ENCODE assay signal across 1 cellular context in genomic region chr16:89949121-89949742, GRCh38.
TF ChIP-seq lines count a peak whose summit lies in the region.

No MANE protein-coding gene starts in this region.

TF ChIP-seq in HepG2, 621 proteins besides CTCF, POLR2A, EP300 and RAD21 (continued from another document and continues in another):
- TF ChIP-seq, protein P1, sequence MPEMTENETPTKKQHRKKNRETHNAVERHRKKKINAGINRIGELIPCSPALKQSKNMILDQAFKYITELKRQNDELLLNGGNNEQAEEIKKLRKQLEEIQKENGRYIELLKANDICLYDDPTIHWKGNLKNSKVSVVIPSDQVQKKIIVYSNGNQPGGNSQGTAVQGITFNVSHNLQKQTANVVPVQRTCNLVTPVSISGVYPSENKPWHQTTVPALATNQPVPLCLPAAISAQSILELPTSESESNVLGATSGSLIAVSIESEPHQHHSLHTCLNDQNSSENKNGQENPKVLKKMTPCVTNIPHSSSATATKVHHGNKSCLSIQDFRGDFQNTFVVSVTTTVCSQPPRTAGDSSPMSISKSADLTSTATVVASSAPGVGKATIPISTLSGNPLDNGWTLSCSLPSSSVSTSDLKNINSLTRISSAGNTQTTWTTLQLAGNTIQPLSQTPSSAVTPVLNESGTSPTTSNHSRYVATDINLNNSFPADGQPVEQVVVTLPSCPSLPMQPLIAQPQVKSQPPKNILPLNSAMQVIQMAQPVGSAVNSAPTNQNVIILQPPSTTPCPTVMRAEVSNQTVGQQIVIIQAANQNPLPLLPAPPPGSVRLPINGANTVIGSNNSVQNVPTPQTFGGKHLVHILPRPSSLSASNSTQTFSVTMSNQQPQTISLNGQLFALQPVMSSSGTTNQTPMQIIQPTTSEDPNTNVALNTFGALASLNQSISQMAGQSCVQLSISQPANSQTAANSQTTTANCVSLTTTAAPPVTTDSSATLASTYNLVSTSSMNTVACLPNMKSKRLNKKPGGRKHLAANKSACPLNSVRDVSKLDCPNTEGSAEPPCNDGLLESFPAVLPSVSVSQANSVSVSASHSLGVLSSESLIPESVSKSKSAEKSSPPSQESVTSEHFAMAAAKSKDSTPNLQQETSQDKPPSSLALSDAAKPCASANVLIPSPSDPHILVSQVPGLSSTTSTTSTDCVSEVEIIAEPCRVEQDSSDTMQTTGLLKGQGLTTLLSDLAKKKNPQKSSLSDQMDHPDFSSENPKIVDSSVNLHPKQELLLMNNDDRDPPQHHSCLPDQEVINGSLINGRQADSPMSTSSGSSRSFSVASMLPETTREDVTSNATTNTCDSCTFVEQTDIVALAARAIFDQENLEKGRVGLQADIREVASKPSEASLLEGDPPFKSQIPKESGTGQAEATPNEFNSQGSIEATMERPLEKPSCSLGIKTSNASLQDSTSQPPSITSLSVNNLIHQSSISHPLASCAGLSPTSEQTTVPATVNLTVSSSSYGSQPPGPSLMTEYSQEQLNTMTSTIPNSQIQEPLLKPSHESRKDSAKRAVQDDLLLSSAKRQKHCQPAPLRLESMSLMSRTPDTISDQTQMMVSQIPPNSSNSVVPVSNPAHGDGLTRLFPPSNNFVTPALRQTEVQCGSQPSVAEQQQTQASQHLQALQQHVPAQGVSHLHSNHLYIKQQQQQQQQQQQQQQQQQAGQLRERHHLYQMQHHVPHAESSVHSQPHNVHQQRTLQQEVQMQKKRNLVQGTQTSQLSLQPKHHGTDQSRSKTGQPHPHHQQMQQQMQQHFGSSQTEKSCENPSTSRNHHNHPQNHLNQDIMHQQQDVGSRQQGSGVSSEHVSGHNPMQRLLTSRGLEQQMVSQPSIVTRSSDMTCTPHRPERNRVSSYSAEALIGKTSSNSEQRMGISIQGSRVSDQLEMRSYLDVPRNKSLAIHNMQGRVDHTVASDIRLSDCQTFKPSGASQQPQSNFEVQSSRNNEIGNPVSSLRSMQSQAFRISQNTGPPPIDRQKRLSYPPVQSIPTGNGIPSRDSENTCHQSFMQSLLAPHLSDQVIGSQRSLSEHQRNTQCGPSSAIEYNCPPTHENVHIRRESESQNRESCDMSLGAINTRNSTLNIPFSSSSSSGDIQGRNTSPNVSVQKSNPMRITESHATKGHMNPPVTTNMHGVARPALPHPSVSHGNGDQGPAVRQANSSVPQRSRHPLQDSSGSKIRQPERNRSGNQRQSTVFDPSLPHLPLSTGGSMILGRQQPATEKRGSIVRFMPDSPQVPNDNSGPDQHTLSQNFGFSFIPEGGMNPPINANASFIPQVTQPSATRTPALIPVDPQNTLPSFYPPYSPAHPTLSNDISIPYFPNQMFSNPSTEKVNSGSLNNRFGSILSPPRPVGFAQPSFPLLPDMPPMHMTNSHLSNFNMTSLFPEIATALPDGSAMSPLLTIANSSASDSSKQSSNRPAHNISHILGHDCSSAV (CRISPR knock-in tag; IDR thresholded peaks at IDR 0.05; ENCODE audit: borderline replicate concordance): 0 out of 2 replicates have a peak, but pooled peaks have one; percentile 50
- peak; percentile 42; the same call in 1 of the 2 replicates for TF ChIP-seq GABPB1 (CRISPR knock-in tag; IDR thresholded peaks at IDR 0.05)
- no peak for TF ChIP-seq CCDC6 (CRISPR knock-in tag; IDR thresholded peaks at IDR 0.05)
- no peak; the same call in 1 of the 2 replicates for TF ChIP-seq ATF7-NPFF (CRISPR knock-in tag; IDR thresholded peaks at IDR 0.05; ENCODE audit: low read depth)
- peak; percentile 62 for TF ChIP-seq ZNF687 (CRISPR knock-in tag; IDR thresholded peaks at IDR 0.05)
- TF ChIP-seq NRL (CRISPR knock-in tag; IDR thresholded peaks at IDR 0.05; ENCODE audit: borderline replicate concordance): 0 out of 2 replicates have a peak, but pooled peaks have one; percentile 57
- peak; percentile 65; the same call in 1 of the 2 replicates for TF ChIP-seq NFKB2 (CRISPR knock-in tag; IDR thresholded peaks at IDR 0.05; ENCODE audit: borderline replicate concordance)
- TF ChIP-seq, protein P2, sequence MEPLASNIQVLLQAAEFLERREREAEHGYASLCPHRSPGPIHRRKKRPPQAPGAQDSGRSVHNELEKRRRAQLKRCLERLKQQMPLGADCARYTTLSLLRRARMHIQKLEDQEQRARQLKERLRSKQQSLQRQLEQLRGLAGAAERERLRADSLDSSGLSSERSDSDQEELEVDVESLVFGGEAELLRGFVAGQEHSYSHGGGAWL (CRISPR knock-in tag; IDR thresholded peaks at IDR 0.05): 0 out of 2 replicates have a peak, but pooled peaks have one; percentile 43
- TF ChIP-seq FOXC1 (CRISPR knock-in tag; IDR thresholded peaks at IDR 0.05; ENCODE audit: borderline replicate concordance): no peak
- TF ChIP-seq, protein P3, sequence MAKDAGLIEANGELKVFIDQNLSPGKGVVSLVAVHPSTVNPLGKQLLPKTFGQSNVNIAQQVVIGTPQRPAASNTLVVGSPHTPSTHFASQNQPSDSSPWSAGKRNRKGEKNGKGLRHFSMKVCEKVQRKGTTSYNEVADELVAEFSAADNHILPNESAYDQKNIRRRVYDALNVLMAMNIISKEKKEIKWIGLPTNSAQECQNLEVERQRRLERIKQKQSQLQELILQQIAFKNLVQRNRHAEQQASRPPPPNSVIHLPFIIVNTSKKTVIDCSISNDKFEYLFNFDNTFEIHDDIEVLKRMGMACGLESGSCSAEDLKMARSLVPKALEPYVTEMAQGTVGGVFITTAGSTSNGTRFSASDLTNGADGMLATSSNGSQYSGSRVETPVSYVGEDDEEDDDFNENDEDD (CRISPR knock-in tag; IDR thresholded peaks at IDR 0.05; ENCODE audit: borderline replicate concordance): 0 out of 2 replicates have a peak, but pooled peaks have one; percentile 19
- no peak for TF ChIP-seq REXO4 (CRISPR knock-in tag; IDR thresholded peaks at IDR 0.05; ENCODE audit: borderline replicate concordance)
- no peak for TF ChIP-seq NFIB (CRISPR knock-in tag; IDR thresholded peaks at IDR 0.05; ENCODE audit: borderline replicate concordance)
- TF ChIP-seq, protein P4, sequence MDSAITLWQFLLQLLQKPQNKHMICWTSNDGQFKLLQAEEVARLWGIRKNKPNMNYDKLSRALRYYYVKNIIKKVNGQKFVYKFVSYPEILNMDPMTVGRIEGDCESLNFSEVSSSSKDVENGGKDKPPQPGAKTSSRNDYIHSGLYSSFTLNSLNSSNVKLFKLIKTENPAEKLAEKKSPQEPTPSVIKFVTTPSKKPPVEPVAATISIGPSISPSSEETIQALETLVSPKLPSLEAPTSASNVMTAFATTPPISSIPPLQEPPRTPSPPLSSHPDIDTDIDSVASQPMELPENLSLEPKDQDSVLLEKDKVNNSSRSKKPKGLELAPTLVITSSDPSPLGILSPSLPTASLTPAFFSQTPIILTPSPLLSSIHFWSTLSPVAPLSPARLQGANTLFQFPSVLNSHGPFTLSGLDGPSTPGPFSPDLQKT (CRISPR knock-in tag; IDR thresholded peaks at IDR 0.05; ENCODE audit: borderline replicate concordance): no peak
- TF ChIP-seq ZBTB21 (CRISPR knock-in tag; IDR thresholded peaks at IDR 0.05): no peak
- no peak for TF ChIP-seq ZNF331 (CRISPR knock-in tag; IDR thresholded peaks at IDR 0.05)
- peak; percentile 23; the same call in 1 of the 2 replicates for TF ChIP-seq PHF8 (CRISPR knock-in tag; IDR thresholded peaks at IDR 0.05)
- no peak for TF ChIP-seq YY1 (IDR thresholded peaks at IDR 0.05; ENCODE audit: insufficient read depth, insufficient replicate concordance, low read depth, low read length)
- TF ChIP-seq KMT2A (CRISPR knock-in tag; IDR thresholded peaks at IDR 0.05): 0 out of 2 replicates have a peak, but pooled peaks have one; percentile 24
- TF ChIP-seq, protein P5, sequence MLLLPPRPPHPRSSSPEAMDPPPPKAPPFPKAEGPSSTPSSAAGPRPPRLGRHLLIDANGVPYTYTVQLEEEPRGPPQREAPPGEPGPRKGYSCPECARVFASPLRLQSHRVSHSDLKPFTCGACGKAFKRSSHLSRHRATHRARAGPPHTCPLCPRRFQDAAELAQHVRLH (CRISPR knock-in tag; IDR thresholded peaks at IDR 0.05; ENCODE audit: borderline replicate concordance, low read depth): 0 out of 2 replicates have a peak, but pooled peaks have one; percentile 39
- TF ChIP-seq ZNF891 (CRISPR knock-in tag; IDR thresholded peaks at IDR 0.05): 0 out of 2 replicates have a peak, but pooled peaks have one; percentile 44
- 0 out of 2 replicates have a peak, but pooled peaks have one; percentile 64 for TF ChIP-seq ZNF552 (CRISPR knock-in tag; IDR thresholded peaks at IDR 0.05; ENCODE audit: borderline replicate concordance)
- 0 out of 2 replicates have a peak, but pooled peaks have one; percentile 16 for TF ChIP-seq MED1 (CRISPR knock-in tag; IDR thresholded peaks at IDR 0.05)
- TF ChIP-seq, protein P6, sequence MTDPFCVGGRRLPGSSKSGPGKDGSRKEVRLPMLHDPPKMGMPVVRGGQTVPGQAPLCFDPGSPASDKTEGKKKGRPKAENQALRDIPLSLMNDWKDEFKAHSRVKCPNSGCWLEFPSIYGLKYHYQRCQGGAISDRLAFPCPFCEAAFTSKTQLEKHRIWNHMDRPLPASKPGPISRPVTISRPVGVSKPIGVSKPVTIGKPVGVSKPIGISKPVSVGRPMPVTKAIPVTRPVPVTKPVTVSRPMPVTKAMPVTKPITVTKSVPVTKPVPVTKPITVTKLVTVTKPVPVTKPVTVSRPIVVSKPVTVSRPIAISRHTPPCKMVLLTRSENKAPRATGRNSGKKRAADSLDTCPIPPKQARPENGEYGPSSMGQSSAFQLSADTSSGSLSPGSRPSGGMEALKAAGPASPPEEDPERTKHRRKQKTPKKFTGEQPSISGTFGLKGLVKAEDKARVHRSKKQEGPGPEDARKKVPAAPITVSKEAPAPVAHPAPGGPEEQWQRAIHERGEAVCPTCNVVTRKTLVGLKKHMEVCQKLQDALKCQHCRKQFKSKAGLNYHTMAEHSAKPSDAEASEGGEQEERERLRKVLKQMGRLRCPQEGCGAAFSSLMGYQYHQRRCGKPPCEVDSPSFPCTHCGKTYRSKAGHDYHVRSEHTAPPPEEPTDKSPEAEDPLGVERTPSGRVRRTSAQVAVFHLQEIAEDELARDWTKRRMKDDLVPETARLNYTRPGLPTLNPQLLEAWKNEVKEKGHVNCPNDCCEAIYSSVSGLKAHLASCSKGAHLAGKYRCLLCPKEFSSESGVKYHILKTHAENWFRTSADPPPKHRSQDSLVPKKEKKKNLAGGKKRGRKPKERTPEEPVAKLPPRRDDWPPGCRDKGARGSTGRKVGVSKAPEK (CRISPR knock-in tag; IDR thresholded peaks at IDR 0.05; ENCODE audit: borderline replicate concordance): no peak
- peak; percentile 39 for TF ChIP-seq MAX (IDR thresholded peaks at IDR 0.05)
- TF ChIP-seq MYC (CRISPR knock-in tag; IDR thresholded peaks at IDR 0.05; ENCODE audit: borderline replicate concordance): 0 out of 2 replicates have a peak, but pooled peaks have one; percentile 42
- TF ChIP-seq, protein P7, sequence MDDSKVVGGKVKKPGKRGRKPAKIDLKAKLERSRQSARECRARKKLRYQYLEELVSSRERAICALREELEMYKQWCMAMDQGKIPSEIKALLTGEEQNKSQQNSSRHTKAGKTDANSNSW (CRISPR knock-in tag; IDR thresholded peaks at IDR 0.05; ENCODE audit: borderline replicate concordance): no peak
- TF ChIP-seq GATAD1 (CRISPR knock-in tag; IDR thresholded peaks at IDR 0.05): peak; percentile 36; the same call in 1 of the 2 replicates
- no peak for TF ChIP-seq ZNF605 (CRISPR knock-in tag; IDR thresholded peaks at IDR 0.05)
